In genomic region chr2:233745073-233745755, GRCh38 we compare ENCODE assay signal across 1 cellular context.
TF ChIP-seq lines count a peak whose summit lies in the region.

No MANE protein-coding gene starts in this region.

TF ChIP-seq in HepG2, 621 proteins besides CTCF, POLR2A, EP300 and RAD21 (continued from another document and continues in another):
- TF ChIP-seq, protein P1, sequence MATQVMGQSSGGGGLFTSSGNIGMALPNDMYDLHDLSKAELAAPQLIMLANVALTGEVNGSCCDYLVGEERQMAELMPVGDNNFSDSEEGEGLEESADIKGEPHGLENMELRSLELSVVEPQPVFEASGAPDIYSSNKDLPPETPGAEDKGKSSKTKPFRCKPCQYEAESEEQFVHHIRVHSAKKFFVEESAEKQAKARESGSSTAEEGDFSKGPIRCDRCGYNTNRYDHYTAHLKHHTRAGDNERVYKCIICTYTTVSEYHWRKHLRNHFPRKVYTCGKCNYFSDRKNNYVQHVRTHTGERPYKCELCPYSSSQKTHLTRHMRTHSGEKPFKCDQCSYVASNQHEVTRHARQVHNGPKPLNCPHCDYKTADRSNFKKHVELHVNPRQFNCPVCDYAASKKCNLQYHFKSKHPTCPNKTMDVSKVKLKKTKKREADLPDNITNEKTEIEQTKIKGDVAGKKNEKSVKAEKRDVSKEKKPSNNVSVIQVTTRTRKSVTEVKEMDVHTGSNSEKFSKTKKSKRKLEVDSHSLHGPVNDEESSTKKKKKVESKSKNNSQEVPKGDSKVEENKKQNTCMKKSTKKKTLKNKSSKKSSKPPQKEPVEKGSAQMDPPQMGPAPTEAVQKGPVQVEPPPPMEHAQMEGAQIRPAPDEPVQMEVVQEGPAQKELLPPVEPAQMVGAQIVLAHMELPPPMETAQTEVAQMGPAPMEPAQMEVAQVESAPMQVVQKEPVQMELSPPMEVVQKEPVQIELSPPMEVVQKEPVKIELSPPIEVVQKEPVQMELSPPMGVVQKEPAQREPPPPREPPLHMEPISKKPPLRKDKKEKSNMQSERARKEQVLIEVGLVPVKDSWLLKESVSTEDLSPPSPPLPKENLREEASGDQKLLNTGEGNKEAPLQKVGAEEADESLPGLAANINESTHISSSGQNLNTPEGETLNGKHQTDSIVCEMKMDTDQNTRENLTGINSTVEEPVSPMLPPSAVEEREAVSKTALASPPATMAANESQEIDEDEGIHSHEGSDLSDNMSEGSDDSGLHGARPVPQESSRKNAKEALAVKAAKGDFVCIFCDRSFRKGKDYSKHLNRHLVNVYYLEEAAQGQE (IDR thresholded peaks at IDR 0.05; ENCODE audit: borderline replicate concordance in 1 of 2, low read depth in 1 of 2, low read length in 2 of 2) = peak in 1 of 2 experiments; percentile 87; a peak in 2 of 4 replicates
- TF ChIP-seq ZNF670 (CRISPR knock-in tag; IDR thresholded peaks at IDR 0.05; ENCODE audit: borderline replicate concordance) = peak; percentile 96
- peak; percentile 96 for TF ChIP-seq RCOR2 (CRISPR knock-in tag; IDR thresholded peaks at IDR 0.05)
- no peak for TF ChIP-seq NRL (CRISPR knock-in tag; IDR thresholded peaks at IDR 0.05; ENCODE audit: borderline replicate concordance)
- TF ChIP-seq, protein P2, sequence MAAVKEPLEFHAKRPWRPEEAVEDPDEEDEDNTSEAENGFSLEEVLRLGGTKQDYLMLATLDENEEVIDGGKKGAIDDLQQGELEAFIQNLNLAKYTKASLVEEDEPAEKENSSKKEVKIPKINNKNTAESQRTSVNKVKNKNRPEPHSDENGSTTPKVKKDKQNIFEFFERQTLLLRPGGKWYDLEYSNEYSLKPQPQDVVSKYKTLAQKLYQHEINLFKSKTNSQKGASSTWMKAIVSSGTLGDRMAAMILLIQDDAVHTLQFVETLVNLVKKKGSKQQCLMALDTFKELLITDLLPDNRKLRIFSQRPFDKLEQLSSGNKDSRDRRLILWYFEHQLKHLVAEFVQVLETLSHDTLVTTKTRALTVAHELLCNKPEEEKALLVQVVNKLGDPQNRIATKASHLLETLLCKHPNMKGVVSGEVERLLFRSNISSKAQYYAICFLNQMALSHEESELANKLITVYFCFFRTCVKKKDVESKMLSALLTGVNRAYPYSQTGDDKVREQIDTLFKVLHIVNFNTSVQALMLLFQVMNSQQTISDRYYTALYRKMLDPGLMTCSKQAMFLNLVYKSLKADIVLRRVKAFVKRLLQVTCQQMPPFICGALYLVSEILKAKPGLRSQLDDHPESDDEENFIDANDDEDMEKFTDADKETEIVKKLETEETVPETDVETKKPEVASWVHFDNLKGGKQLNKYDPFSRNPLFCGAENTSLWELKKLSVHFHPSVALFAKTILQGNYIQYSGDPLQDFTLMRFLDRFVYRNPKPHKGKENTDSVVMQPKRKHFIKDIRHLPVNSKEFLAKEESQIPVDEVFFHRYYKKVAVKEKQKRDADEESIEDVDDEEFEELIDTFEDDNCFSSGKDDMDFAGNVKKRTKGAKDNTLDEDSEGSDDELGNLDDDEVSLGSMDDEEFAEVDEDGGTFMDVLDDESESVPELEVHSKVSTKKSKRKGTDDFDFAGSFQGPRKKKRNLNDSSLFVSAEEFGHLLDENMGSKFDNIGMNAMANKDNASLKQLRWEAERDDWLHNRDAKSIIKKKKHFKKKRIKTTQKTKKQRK (IDR thresholded peaks at IDR 0.05; ENCODE audit: low read length) = no peak
- TF ChIP-seq, protein P3, sequence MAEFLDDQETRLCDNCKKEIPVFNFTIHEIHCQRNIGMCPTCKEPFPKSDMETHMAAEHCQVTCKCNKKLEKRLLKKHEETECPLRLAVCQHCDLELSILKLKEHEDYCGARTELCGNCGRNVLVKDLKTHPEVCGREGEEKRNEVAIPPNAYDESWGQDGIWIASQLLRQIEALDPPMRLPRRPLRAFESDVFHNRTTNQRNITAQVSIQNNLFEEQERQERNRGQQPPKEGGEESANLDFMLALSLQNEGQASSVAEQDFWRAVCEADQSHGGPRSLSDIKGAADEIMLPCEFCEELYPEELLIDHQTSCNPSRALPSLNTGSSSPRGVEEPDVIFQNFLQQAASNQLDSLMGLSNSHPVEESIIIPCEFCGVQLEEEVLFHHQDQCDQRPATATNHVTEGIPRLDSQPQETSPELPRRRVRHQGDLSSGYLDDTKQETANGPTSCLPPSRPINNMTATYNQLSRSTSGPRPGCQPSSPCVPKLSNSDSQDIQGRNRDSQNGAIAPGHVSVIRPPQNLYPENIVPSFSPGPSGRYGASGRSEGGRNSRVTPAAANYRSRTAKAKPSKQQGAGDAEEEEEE (CRISPR knock-in tag; IDR thresholded peaks at IDR 0.05; ENCODE audit: borderline replicate concordance) = no peak
- no peak for TF ChIP-seq NFE2L1 (CRISPR knock-in tag; IDR thresholded peaks at IDR 0.05; ENCODE audit: borderline replicate concordance)
- no peak for TF ChIP-seq ZNF224 (CRISPR knock-in tag; IDR thresholded peaks at IDR 0.05)
- TF ChIP-seq ZNF235 (CRISPR knock-in tag; IDR thresholded peaks at IDR 0.05; ENCODE audit: borderline replicate concordance) = 0 out of 2 replicates have a peak, but pooled peaks have one; percentile 25
- TF ChIP-seq, protein P4, sequence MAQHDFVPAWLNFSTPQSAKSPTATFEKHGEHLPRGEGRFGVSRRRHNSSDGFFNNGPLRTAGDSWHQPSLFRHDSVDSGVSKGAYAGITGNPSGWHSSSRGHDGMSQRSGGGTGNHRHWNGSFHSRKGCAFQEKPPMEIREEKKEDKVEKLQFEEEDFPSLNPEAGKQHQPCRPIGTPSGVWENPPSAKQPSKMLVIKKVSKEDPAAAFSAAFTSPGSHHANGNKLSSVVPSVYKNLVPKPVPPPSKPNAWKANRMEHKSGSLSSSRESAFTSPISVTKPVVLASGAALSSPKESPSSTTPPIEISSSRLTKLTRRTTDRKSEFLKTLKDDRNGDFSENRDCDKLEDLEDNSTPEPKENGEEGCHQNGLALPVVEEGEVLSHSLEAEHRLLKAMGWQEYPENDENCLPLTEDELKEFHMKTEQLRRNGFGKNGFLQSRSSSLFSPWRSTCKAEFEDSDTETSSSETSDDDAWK (CRISPR knock-in tag; IDR thresholded peaks at IDR 0.05) = no peak
- TF ChIP-seq, protein P5, sequence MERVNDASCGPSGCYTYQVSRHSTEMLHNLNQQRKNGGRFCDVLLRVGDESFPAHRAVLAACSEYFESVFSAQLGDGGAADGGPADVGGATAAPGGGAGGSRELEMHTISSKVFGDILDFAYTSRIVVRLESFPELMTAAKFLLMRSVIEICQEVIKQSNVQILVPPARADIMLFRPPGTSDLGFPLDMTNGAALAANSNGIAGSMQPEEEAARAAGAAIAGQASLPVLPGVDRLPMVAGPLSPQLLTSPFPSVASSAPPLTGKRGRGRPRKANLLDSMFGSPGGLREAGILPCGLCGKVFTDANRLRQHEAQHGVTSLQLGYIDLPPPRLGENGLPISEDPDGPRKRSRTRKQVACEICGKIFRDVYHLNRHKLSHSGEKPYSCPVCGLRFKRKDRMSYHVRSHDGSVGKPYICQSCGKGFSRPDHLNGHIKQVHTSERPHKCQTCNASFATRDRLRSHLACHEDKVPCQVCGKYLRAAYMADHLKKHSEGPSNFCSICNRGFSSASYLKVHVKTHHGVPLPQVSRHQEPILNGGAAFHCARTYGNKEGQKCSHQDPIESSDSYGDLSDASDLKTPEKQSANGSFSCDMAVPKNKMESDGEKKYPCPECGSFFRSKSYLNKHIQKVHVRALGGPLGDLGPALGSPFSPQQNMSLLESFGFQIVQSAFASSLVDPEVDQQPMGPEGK (CRISPR knock-in tag; IDR thresholded peaks at IDR 0.05) = peak; percentile 71; the same call in 1 of the 2 replicates
- TF ChIP-seq, protein P6, sequence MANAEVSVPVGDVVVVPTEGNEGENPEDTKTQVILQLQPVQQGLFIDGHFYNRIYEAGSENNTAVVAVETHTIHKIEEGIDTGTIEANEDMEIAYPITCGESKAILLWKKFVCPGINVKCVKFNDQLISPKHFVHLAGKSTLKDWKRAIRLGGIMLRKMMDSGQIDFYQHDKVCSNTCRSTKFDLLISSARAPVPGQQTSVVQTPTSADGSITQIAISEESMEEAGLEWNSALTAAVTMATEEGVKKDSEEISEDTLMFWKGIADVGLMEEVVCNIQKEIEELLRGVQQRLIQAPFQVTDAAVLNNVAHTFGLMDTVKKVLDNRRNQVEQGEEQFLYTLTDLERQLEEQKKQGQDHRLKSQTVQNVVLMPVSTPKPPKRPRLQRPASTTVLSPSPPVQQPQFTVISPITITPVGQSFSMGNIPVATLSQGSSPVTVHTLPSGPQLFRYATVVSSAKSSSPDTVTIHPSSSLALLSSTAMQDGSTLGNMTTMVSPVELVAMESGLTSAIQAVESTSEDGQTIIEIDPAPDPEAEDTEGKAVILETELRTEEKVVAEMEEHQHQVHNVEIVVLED (CRISPR knock-in tag; IDR thresholded peaks at IDR 0.05; ENCODE audit: borderline replicate concordance) = no peak
- TF ChIP-seq PREB (CRISPR knock-in tag; IDR thresholded peaks at IDR 0.05) = no peak
- TF ChIP-seq ZNF691 (CRISPR knock-in tag; IDR thresholded peaks at IDR 0.05; ENCODE audit: borderline replicate concordance, low read depth) = 0 out of 2 replicates have a peak, but pooled peaks have one; percentile 34
- no peak for TF ChIP-seq ZNF512 (CRISPR knock-in tag; IDR thresholded peaks at IDR 0.05)
- no peak for TF ChIP-seq HNRNPL (IDR thresholded peaks at IDR 0.05; ENCODE audit: low read depth, low read length)
- 0 out of 2 replicates have a peak, but pooled peaks have one; percentile 38 for TF ChIP-seq ZBTB34 (CRISPR knock-in tag; IDR thresholded peaks at IDR 0.05)
- peak; percentile 95 for TF ChIP-seq LCORL (IDR thresholded peaks at IDR 0.05)
- TF ChIP-seq LCORL (CRISPR knock-in tag; IDR thresholded peaks at IDR 0.05) = peak; percentile 99
- TF ChIP-seq PHF5A (CRISPR knock-in tag; IDR thresholded peaks at IDR 0.05; ENCODE audit: low read depth, unreplicated experiment) = peak; percentile 68
- peak; percentile 76 for TF ChIP-seq JUNB (CRISPR knock-in tag; IDR thresholded peaks at IDR 0.05; ENCODE audit: borderline replicate concordance)
- peak; percentile 71 for TF ChIP-seq ZBTB7B (CRISPR knock-in tag; IDR thresholded peaks at IDR 0.05)
- no peak for TF ChIP-seq ZNF17 (CRISPR knock-in tag; IDR thresholded peaks at IDR 0.05)
- peak; percentile 91 for TF ChIP-seq SIX4 (CRISPR knock-in tag; IDR thresholded peaks at IDR 0.05)
- TF ChIP-seq NPAS2 (CRISPR knock-in tag; IDR thresholded peaks at IDR 0.05; ENCODE audit: borderline replicate concordance) = no peak
- TF ChIP-seq ZKSCAN1 (IDR thresholded peaks at IDR 0.05; ENCODE audit: low read length) = no peak
- peak; percentile 69; the same call in 1 of the 2 replicates for TF ChIP-seq FOXC1 (CRISPR knock-in tag; IDR thresholded peaks at IDR 0.05; ENCODE audit: borderline replicate concordance)
- TF ChIP-seq ZNF550 (CRISPR knock-in tag; IDR thresholded peaks at IDR 0.05; ENCODE audit: borderline replicate concordance) = no peak
- TF ChIP-seq ZSCAN9 (CRISPR knock-in tag; IDR thresholded peaks at IDR 0.05; ENCODE audit: borderline replicate concordance) = peak; percentile 85
- peak; percentile 83; the same call in 1 of the 2 replicates for TF ChIP-seq ZNF878 (CRISPR knock-in tag; IDR thresholded peaks at IDR 0.05)
- peak; percentile 77 for TF ChIP-seq POGZ (CRISPR knock-in tag; IDR thresholded peaks at IDR 0.05)
- TF ChIP-seq ZSCAN29 (CRISPR knock-in tag; conservative IDR thresholded peaks at IDR 0.05) = peak; percentile 75
- TF ChIP-seq, protein P7, sequence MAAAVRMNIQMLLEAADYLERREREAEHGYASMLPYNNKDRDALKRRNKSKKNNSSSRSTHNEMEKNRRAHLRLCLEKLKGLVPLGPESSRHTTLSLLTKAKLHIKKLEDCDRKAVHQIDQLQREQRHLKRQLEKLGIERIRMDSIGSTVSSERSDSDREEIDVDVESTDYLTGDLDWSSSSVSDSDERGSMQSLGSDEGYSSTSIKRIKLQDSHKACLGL (CRISPR knock-in tag; IDR thresholded peaks at IDR 0.05) = no peak
- TF ChIP-seq NFE2L2 (IDR thresholded peaks at IDR 0.05; ENCODE audit: low read length) = no peak
